In the genomic region with DNA sequence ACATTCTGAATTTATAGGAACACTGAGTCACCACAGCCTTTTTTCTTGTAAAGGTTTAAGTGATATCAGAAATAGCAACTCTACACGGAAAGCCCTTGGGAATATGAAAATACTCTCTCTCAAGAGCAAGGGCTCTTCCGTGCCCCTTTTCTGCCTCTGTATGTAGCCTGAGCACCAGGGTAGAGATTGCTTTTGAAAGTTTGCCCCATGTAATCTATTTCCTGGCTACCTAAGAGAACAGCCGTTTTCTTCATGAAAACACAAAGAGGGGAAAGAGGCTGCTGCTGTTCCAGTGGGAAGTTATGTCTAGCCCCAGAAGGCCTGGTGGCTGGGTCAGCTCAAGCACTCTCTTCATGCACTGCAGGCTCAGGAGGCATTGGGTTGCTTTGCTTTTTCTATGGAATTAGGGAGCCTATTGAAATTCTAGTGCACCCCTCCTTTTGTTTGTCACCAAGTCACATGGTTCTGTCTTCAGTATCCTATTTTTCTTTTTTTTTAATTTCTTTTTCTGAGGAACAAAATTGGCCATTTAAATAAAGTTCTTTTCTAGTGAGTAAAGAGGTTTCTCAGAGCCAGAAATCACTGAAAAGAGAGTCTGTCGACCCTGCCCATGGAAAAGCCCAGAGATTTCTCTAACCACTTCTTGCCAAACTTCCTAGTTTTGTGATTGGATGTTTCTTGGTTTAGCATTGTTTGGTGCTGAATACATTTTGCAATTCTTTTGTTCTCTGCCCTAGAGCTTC, we compare ENCODE assay signal across 11 cellular contexts. TPM values are rescaled to one million over a fixed set of nuclear protein-coding genes. Genes with fewer than 3 reads are reported as not detected.
DNase-seq lines count a peak whose midpoint lies in the region; ATAC-seq and TF ChIP-seq lines count a peak whose summit lies in the region.
"Had no signal": no experiment of that assay in that cellular context is flagged by ENCODE, and none has a peak within 500 bp of the region (broad histone marks: within the 10 kb centered on the region; RNA-seq: fewer than 3 reads in every experiment).

No MANE protein-coding gene starts in this region.

- no peaks in the 10 kb centered on the region for H3K27me3 Mint-ChIP-seq in T-helper 2 cell treated with Interferon-gamma antibody and Interleukin-4, amounts not matched to agents 5 μg/mL and 100 μg/mL, for 36 hours (ENCODE audit: low read depth)

- peak; percentile 7 for ATAC-seq in HG03095 (IDR thresholded peaks at IDR 0.05; ENCODE audit: unreplicated experiment)
- peak; percentile 36 to 37 for ATAC-seq in activated naive CD4-positive, alpha-beta T cell treated with anti-CD3 and anti-CD28 coated beads, Interleukin-2, amount 50 U/mL, for 72 hours
- no peak for ATAC-seq in GM21367 (IDR thresholded peaks at IDR 0.05; ENCODE audit: unreplicated experiment)

- CTCF ChIA-PET in BJ (lab: Yijun Ruan, JAX): interaction anchor here (1.0 to 1.6 kb wide), 2 partner anchors 10 to 32 kb away, joined by 3 to 6 read pairs; no protein-coding TSS in a partner anchor
- CTCF ChIA-PET in PC-9 (lab: Charles Lee): no interaction called here

- H3K79me2 ChIP-seq in PC-9 (ENCODE audit: low read depth): no peaks in the 10 kb centered on the region

- no TSS peak for BruUV-seq in PC-9 (replicated peaks; lab: Mats Ljungman, UMichigan)

- no peaks in the 10 kb centered on the region for H3K9me3 ChIP-seq in PC-9 (ENCODE audit: insufficient read depth, low read depth)

- no peaks in the 10 kb centered on the region for H3K27me3 ChIP-seq in BJ (ENCODE audit: control insufficient read depth, insufficient read depth, low read length)
- H3K27me3 ChIP-seq in PC-9 (ENCODE audit: insufficient read depth, low read depth): no peaks in the 10 kb centered on the region
- H3K27me3 ChIP-seq: BLaER1 had no signal

- no peaks in the 10 kb centered on the region for H3F3A ChIP-seq in PC-9 (ENCODE audit: insufficient read depth, low read depth)

- H2AFZ ChIP-seq in PC-9: no peak overlapping the region

- H3K36me3 Mint-ChIP-seq in activated naive CD4-positive, alpha-beta T cell treated with anti-CD3 and anti-CD28 coated beads, Interleukin-2, amount 50 U/mL, for 72 hours: peaks cover 23 to 30% of the 10 kb centered on the region in 2 donors
- H3K36me3 Mint-ChIP-seq in T-helper 2 cell treated with Interferon-gamma antibody and Interleukin-4, amounts not matched to agents 5 μg/mL and 100 μg/mL, for 36 hours (ENCODE audit: low read depth): peaks cover 5% of the 10 kb centered on the region

- no peak overlapping the region for H3K4me3 Mint-ChIP-seq in T-helper 2 cell treated with Interferon-gamma antibody and Interleukin-4, amounts not matched to agents 5 μg/mL and 100 μg/mL, for 36 hours

- intact Hi-C loops in PC-9 (cut with micrococcal nuclease; ENCODE audit: unreplicated experiment): no loop called here

- H3K4me3 ChIP-seq in BJ (ENCODE audit: low read depth, low read length): no peak overlapping the region
- H3K4me3 ChIP-seq in PC-9: no peak overlapping the region
- H3K4me3 ChIP-seq: BLaER1 had no signal

- H3K36me3 ChIP-seq in BJ (ENCODE audit: control insufficient read depth, insufficient read depth, low read length): peaks cover 5% of the 10 kb centered on the region
- no peaks in the 10 kb centered on the region; the same call in 1 of the 2 replicates for H3K36me3 ChIP-seq in PC-9 (ENCODE audit: low read depth)
- H3K36me3 ChIP-seq: BLaER1 had no signal

- no peaks in the 10 kb centered on the region for H3K4me1 ChIP-seq in PC-9 (replicated peaks; ENCODE audit: insufficient read depth)
- H3K4me1 ChIP-seq: BLaER1 had no signal

- TF ChIP-seq CTCF in BJ (IDR thresholded peaks at IDR 0.05; ENCODE audit: insufficient read depth, low read depth, low read length): no peak
- no peak for TF ChIP-seq CTCF in PC-9 (conservative IDR thresholded peaks at IDR 0.05)

- H3K4me2 ChIP-seq in PC-9: no peak overlapping the region
- H3K4me2 ChIP-seq: BLaER1 had no signal

- no peak overlapping the region for H3K27ac ChIP-seq in PC-9
- H3K27ac ChIP-seq: BLaER1 had no signal

- peak; percentile 14 for DNase-seq in BJ (ENCODE audit: low read depth)
- no peak for DNase-seq in activated naive CD4-positive, alpha-beta T cell treated with anti-CD3 and anti-CD28 coated beads, Interleukin-2, amount 50 U/mL, for 72 hours (ENCODE audit: low spot score in 2 of 2)
- peak; percentile 44 for DNase-seq in inferior parietal cortex (ENCODE audit: extremely low spot score)
- no peak for DNase-seq in PC-9
- no peak for DNase-seq in T-helper 2 cell treated with Interferon-gamma antibody and Interleukin-4, amounts not matched to agents 5 μg/mL and 100 μg/mL, for 36 hours (ENCODE audit: low spot score)
- DNase-seq in SHP77 treated with DMSO at 0.1 percent for 48 hours (lab: John Stamatoyannopoulos, UW): no peak
- DNase-seq: cerebellar nuclear complex had no signal

- H3K9me3 Mint-ChIP-seq in activated naive CD4-positive, alpha-beta T cell treated with anti-CD3 and anti-CD28 coated beads, Interleukin-2, amount 50 U/mL, for 72 hours: peaks cover 0 to 16% of the 10 kb centered on the region in 2 donors
- no peaks in the 10 kb centered on the region for H3K9me3 Mint-ChIP-seq in T-helper 2 cell treated with Interferon-gamma antibody and Interleukin-4, amounts not matched to agents 5 μg/mL and 100 μg/mL, for 36 hours

- H4K20me1 ChIP-seq in PC-9 (ENCODE audit: insufficient read depth): no peaks in the 10 kb centered on the region
- H4K20me1 ChIP-seq: BLaER1 had no signal

- H3K27ac Mint-ChIP-seq in activated naive CD4-positive, alpha-beta T cell treated with anti-CD3 and anti-CD28 coated beads, Interleukin-2, amount 50 U/mL, for 72 hours: peak overlapping the region; percentile 72 to 88
- H3K27ac Mint-ChIP-seq in T-helper 2 cell treated with Interferon-gamma antibody and Interleukin-4, amounts not matched to agents 5 μg/mL and 100 μg/mL, for 36 hours: no peak overlapping the region

- H3K9me2 ChIP-seq in PC-9 (ENCODE audit: insufficient read depth): no peaks in the 10 kb centered on the region

- POLR2A ChIA-PET in BJ (lab: Charles Lee) (no interaction called here), PC-9 (lab: Charles Lee; ENCODE audit: unreplicated experiment) (no interaction called here)

- H3K4me1 Mint-ChIP-seq in T-helper 2 cell treated with Interferon-gamma antibody and Interleukin-4, amounts not matched to agents 5 μg/mL and 100 μg/mL, for 36 hours (ENCODE audit: low read depth): peaks cover 24% of the 10 kb centered on the region

RNA-seq across cellular contexts. Expression of a gene that starts 39.5 kb away (rescaled TPM):
- not detected in 2 replicates for polyA plus RNA-seq in BJ (2011; rRNA removed)
- not detected in 2 replicates for polyA minus RNA-seq in BJ (2011; rRNA and poly(A)+ RNA removed)
- 10 to 100 TPM in 1 of 2 donors, 1 to 10 TPM in 1; 5.1 to 14.6 TPM for total RNA-seq in activated naive CD4-positive, alpha-beta T cell treated with anti-CD3 and anti-CD28 coated beads, Interleukin-2, amount 50 U/mL, for 72 hours
- total RNA-seq in PC-9 (2021): not detected in 2 replicates
- total RNA-seq: myocyte had no signal

Comparison
In these comparisons a context has a peak if more than half of its experiments do, and no peak if none do; other contexts are left out.
1. DNase-seq: peak in BJ (single experiment) and inferior parietal cortex (single experiment); none in activated naive CD4-positive, alpha-beta T cell treated with anti-CD3 and anti-CD28 coated beads, Interleukin-2, amount 50 U/mL, for 72 hours (0 of 2), PC-9 (0 of 2), T-helper 2 cell treated with Interferon-gamma antibody and Interleukin-4, amounts not matched to agents 5 μg/mL and 100 μg/mL, for 36 hours (single experiment) and SHP77 treated with DMSO at 0.1 percent for 48 hours (single experiment).